8 cellular contexts compared by ENCODE assay signal in the genomic region with DNA sequence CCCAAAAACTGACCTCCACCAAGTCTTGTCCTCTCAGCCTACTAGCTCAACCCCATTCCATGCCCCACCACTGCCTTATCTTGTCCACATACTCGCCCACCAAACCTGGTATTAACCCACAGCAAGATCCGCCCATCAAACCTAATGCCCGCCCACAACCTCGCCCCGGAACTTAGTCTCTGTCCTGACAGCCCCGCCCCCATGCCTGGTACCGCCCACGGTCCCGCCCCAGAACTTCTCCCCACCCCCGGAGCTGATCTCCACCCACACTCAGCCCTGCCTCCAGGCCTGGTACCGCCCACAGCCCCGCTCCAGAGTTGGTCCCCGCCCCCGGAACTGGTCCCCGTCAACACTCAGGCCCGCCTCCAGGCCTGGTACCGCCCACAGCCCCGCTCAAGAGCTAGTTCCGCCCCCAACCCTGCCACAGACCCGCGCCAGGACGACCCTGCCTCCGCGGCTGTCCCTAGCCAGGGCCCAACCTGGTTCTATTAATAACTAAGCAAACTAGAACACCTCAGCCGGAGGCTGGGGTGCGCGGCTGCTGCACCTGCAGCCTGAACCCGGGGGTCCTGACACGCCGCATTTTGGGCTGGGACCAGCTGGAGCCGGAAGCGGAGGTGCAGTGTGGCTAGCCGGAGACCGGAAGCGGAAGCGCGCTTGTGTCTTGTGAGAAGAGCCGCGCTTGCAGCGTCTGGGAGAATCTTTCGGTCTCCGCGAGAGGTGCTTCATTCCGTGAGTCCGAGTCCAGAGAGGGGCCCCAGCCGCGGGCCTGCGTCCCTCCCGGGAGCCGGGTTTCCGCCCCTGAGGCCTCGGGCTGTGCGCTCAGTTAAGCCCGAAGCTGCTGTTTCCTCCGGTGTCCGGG. TPM values are rescaled to one million over a fixed set of nuclear protein-coding genes. Genes with fewer than 3 reads are reported as not detected.
A peak's percentile ranks its signal among the peaks of the same experiment; 100 is the strongest.
DNase-seq lines count a peak whose midpoint lies in the region; TF ChIP-seq lines count a peak whose summit lies in the region.

A gene (plus strand): TSS at position 662 of the 862 bp plus-strand sequence. CDS start 5,372 bp downstream, outside the sequence.

- H3K23me2 ChIP-seq in H9 (ENCODE audit: insufficient read length, low read depth, low read length, poor library complexity, severe bottlenecking): peaks cover 7% of the 10 kb centered on the region

- no peak within 1 kb of the TSS for H2AK5ac ChIP-seq in H9 (ENCODE audit: insufficient read length, low read length)

- no peak within 1 kb of the TSS for H2BK12ac ChIP-seq in H9 (ENCODE audit: insufficient read length, low read depth, low read length)

- H3K4me1 Mint-ChIP-seq in H9: peaks cover 0 to 3% of the 10 kb centered on the region in 2 experiments; a peak in 2 of 4 replicates
- peaks cover 19% of the 10 kb centered on the region for H3K4me1 Mint-ChIP-seq in nephron progenitor cell
- H3K4me1 Mint-ChIP-seq in stimulated activated naive CD8-positive, alpha-beta T cell treated with anti-CD3 and anti-CD28 coated beads, Interleukin-15, Interleukin-2, amounts not matched to agents 100 ng/mL and 50 ng/mL, for 24 hours (ENCODE audit: low read depth): peaks cover 28% of the 10 kb centered on the region

- peak within 1 kb of the TSS; percentile 97 for H3K9ac ChIP-seq in ES-I3 (ENCODE audit: low read depth, low read length)
- H3K9ac ChIP-seq in H9 (ENCODE audit: extremely low read depth, insufficient read length, low read length): peak within 1 kb of the TSS; percentile 71

- no peak within 1 kb of the TSS for H3K27ac ChIP-seq in H9 (ENCODE audit: insufficient read length, low read depth, low read length)

- H3K27me3 ChIP-seq in H9 (ENCODE audit: insufficient read depth, low read length) (no peaks in the 10 kb centered on the region), MG63 (no peaks in the 10 kb centered on the region)

- H3K18ac ChIP-seq in H9 (ENCODE audit: insufficient read length, low read depth, low read length): peak within 1 kb of the TSS; percentile 93

- H4K8ac ChIP-seq in H9 (replicated peaks; ENCODE audit: insufficient read length, low read depth, low read length): no peak within 1 kb of the TSS

- peak within 1 kb of the TSS; percentile 92 for H3K14ac ChIP-seq in H9 (ENCODE audit: insufficient read depth, low read length)

- H3K27me3 Mint-ChIP-seq in H9 (ENCODE audit: low read depth) (no peaks in the 10 kb centered on the region), nephron progenitor cell (ENCODE audit: low read depth, poor library complexity) (peaks cover 9% of the 10 kb centered on the region)
- H3K27me3 Mint-ChIP-seq in stimulated activated naive CD8-positive, alpha-beta T cell treated with anti-CD3 and anti-CD28 coated beads, Interleukin-15, Interleukin-2, amounts not matched to agents 100 ng/mL and 50 ng/mL, for 24 hours: no peaks in the 10 kb centered on the region

- peak; percentile 97 for DNase-seq in H9
- peak; percentile 100 for DNase-seq in MG63
- DNase-seq in SHP77 (lab: John Stamatoyannopoulos, UW): peak; percentile 91 to 92
- peak; percentile 99 for DNase-seq in activated effector memory CD4-positive, alpha-beta T cell treated with anti-CD3 and anti-CD28 coated beads, Interleukin-2, amount 50 U/mL, for 16 hours
- DNase-seq in fibroblast of the conjunctiva (ENCODE audit: low read depth): peak; percentile 94
- DNase-seq in nephron progenitor cell: peak; percentile 98

- H3K9me3 ChIP-seq in ES-I3 (ENCODE audit: control insufficient read depth, insufficient read depth, low read length): no peaks in the 10 kb centered on the region
- H3K9me3 ChIP-seq in H9 (ENCODE audit: control insufficient read depth, low read depth, low read length): no peaks in the 10 kb centered on the region
- H3K9me3 ChIP-seq in MG63: peaks cover 12% of the 10 kb centered on the region

- H3K36me3 ChIP-seq in ES-I3 (ENCODE audit: insufficient read depth, low read length): peaks cover 16% of the 10 kb centered on the region
- H3K36me3 ChIP-seq in MG63: peaks cover 44% of the 10 kb centered on the region

- H3K23ac ChIP-seq in H9 (ENCODE audit: insufficient read length, low read depth, low read length): no peak within 1 kb of the TSS

- no peak within 1 kb of the TSS for H3K4ac ChIP-seq in H9 (ENCODE audit: low read depth, low read length)

- no peak within 1 kb of the TSS for H4K91ac ChIP-seq in H9 (ENCODE audit: insufficient read length, low read depth, low read length)

- no peak within 1 kb of the TSS for H2BK5ac ChIP-seq in H9 (ENCODE audit: insufficient read length, low read length)

- H2AFZ ChIP-seq in H9 (ENCODE audit: low read length): peak within 1 kb of the TSS; percentile 99

- no peak within 1 kb of the TSS for H2BK15ac ChIP-seq in H9 (ENCODE audit: low read depth, low read length)

- peaks cover 27 to 37% (median 28%) of the 10 kb centered on the region in 3 experiments for H3K36me3 Mint-ChIP-seq in H9 (ENCODE audit: insufficient read depth in 1 of 3, low read depth in 3 of 3)
- H3K36me3 Mint-ChIP-seq in nephron progenitor cell (ENCODE audit: low read depth): peaks cover 46% of the 10 kb centered on the region
- peaks cover 27% of the 10 kb centered on the region for H3K36me3 Mint-ChIP-seq in stimulated activated naive CD8-positive, alpha-beta T cell treated with anti-CD3 and anti-CD28 coated beads, Interleukin-15, Interleukin-2, amounts not matched to agents 100 ng/mL and 50 ng/mL, for 24 hours (ENCODE audit: low read depth)

- peak within 1 kb of the TSS; percentile 90 for H3K4me3 ChIP-seq in MG63

- H3K9me3 Mint-ChIP-seq in H9 (peaks cover 34 to 39% of the 10 kb centered on the region in 2 experiments), nephron progenitor cell (peaks cover 66% of the 10 kb centered on the region)
- H3K9me3 Mint-ChIP-seq in stimulated activated naive CD8-positive, alpha-beta T cell treated with anti-CD3 and anti-CD28 coated beads, Interleukin-15, Interleukin-2, amounts not matched to agents 100 ng/mL and 50 ng/mL, for 24 hours: no peaks in the 10 kb centered on the region

- no peaks in the 10 kb centered on the region for H3K79me2 ChIP-seq in H9 (ENCODE audit: insufficient read depth, low read length)

- no peaks in the 10 kb centered on the region for H4K20me1 ChIP-seq in H9 (ENCODE audit: control insufficient read depth, insufficient read depth, insufficient read length)

- no CpG with 5 or more reads among the region's 56 CpGs for WGBS in H9 (ENCODE audit: extremely low coverage, insufficient read length, low lambda C conversion rate)

- H2BK120ac ChIP-seq in H9 (ENCODE audit: low read depth, low read length, poor library complexity, severe bottlenecking): peak within 1 kb of the TSS; percentile 94

- H3K4me1 ChIP-seq in ES-I3 (ENCODE audit: insufficient read depth, low read length) (no peaks in the 10 kb centered on the region; the same call in 1 of the 2 replicates), H9 (ENCODE audit: insufficient read depth, low read length) (no peaks in the 10 kb centered on the region)

- no peak within 1 kb of the TSS for H4K5ac ChIP-seq in H9 (ENCODE audit: insufficient read length, low read depth, low read length)

- H3K4me3 Mint-ChIP-seq in H9 (peak within 1 kb of the TSS; percentile 91 to 94), nephron progenitor cell (peak within 1 kb of the TSS; percentile 95)
- H3K4me3 Mint-ChIP-seq in stimulated activated naive CD8-positive, alpha-beta T cell treated with anti-CD3 and anti-CD28 coated beads, Interleukin-15, Interleukin-2, amounts not matched to agents 100 ng/mL and 50 ng/mL, for 24 hours: peak within 1 kb of the TSS; percentile 95

- H3K56ac ChIP-seq in H9 (ENCODE audit: insufficient read length, low read depth, low read length): no peak within 1 kb of the TSS

- TF ChIP-seq CTCF in H9 (conservative IDR thresholded peaks at IDR 0.05): no peak
- TF ChIP-seq CTCF in nephron progenitor cell (IDR thresholded peaks at IDR 0.05): no peak

- no peak within 1 kb of the TSS for H2BK20ac ChIP-seq in H9 (ENCODE audit: low read depth, low read length, poor library complexity, severe bottlenecking)

- no peak within 1 kb of the TSS for H3T11ph ChIP-seq in H9 (ENCODE audit: low read length)

- H3K4me2 ChIP-seq in H9 (ENCODE audit: insufficient read depth, insufficient read length, low read length): peak within 1 kb of the TSS; percentile 77

- H3K79me1 ChIP-seq in H9 (ENCODE audit: insufficient read depth, low read depth, low read length, poor library complexity, severe bottlenecking): no peaks in the 10 kb centered on the region

- H3K27ac Mint-ChIP-seq in H9 (peak within 1 kb of the TSS; percentile 85 to 88 (median 86); a peak in 4 of 7 replicates), nephron progenitor cell (peak within 1 kb of the TSS; percentile 83)
- H3K27ac Mint-ChIP-seq in stimulated activated naive CD8-positive, alpha-beta T cell treated with anti-CD3 and anti-CD28 coated beads, Interleukin-15, Interleukin-2, amounts not matched to agents 100 ng/mL and 50 ng/mL, for 24 hours: peak within 1 kb of the TSS; percentile 85

RNA-seq across cellular contexts. Expression of the gene that starts here (rescaled TPM):
- total RNA-seq in H9 (2021): 10.9 and 12.2 TPM in 2 replicates
- 8.7 and 13.1 TPM in 2 replicates for total RNA-seq in MG63 (2014; rRNA removed; shearing (Covaris generic); ENCODE audit: low replicate concordance)
